Comparison of ENCODE assay signal across 9 cellular contexts in the genomic region with DNA sequence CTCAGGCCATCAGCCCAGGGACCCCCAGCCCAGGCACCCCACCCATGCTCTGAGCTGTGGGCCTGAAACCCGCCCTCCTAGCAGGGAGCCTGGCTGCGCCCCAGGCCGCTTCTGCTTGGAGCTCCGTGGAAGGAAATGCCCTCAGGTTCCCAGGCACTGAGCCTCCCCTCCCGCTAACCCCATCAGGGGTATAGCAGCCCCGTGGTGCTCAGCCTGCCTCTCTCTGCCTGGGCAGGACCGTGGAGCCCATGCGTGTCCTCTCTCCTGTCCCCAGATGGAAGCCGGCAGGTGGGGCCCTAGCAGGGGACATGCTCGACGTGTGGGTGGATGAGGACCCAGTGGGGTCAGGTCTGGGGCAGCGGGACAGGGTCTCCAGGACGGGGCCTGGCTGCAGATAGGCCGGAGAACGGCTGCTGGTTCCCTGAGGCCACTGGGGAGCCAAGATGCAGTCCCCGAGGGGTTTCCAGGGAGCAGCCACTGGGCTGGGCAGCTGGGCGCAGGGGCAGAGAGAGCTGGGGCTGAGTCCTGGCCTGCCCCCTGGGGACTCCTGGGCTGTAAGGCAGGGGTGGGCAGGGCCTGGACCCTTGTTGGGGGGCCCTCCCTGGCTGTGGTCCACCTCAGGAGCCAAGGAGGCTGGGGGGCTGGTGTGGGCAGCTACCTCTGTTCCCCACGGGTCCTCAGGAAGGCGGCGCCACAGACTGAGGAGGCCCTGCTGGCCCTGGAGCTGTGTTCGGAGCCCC.
DNase-seq lines count a peak whose midpoint lies in the region; ATAC-seq and TF ChIP-seq lines count a peak whose summit lies in the region.
"Had no signal": no experiment of that assay in that cellular context is flagged by ENCODE, and none has a peak within 500 bp of the region (broad histone marks: within the 10 kb centered on the region; RNA-seq: fewer than 3 reads in every experiment).

No MANE protein-coding gene starts in this region.

- H3K9me3 Mint-ChIP-seq in activated naive CD4-positive, alpha-beta T cell treated with anti-CD3 and anti-CD28 coated beads, Interleukin-2, amount 10 ng/mL, durations not matched to agents 7 days and 5 days, result no peaks in the 10 kb centered on the region
- no peaks in the 10 kb centered on the region for H3K9me3 Mint-ChIP-seq in activated naive CD4-positive, alpha-beta T cell treated with anti-CD3 and anti-CD28 coated beads, Interleukin-2, amount 50 U/mL, for 72 hours
- no peaks in the 10 kb centered on the region for H3K9me3 Mint-ChIP-seq in activated T-helper 17 cell treated with anti-CD3 and anti-CD28 coated beads, Interleukin-2, amount 50 U/mL, for 72 hours
- no peaks in the 10 kb centered on the region for H3K9me3 Mint-ChIP-seq in mesothelial cell of epicardium

- peak overlapping the region; percentile 62 for H3K4me3 Mint-ChIP-seq in activated naive CD4-positive, alpha-beta T cell treated with anti-CD3 and anti-CD28 coated beads, Interleukin-2, amount 10 ng/mL, durations not matched to agents 7 days and 5 days
- H3K4me3 Mint-ChIP-seq in activated T-helper 17 cell treated with anti-CD3 and anti-CD28 coated beads, Interleukin-2, amount 50 U/mL, for 72 hours, result peak overlapping the region; percentile 38
- H3K4me3 Mint-ChIP-seq in mesothelial cell of epicardium, result peak overlapping the region; percentile 60

- peaks cover 11% of the 10 kb centered on the region for H3K27me3 Mint-ChIP-seq in activated naive CD4-positive, alpha-beta T cell treated with anti-CD3 and anti-CD28 coated beads, Interleukin-2, amount 10 ng/mL, durations not matched to agents 7 days and 5 days
- no peaks in the 10 kb centered on the region for H3K27me3 Mint-ChIP-seq in activated T-helper 17 cell treated with anti-CD3 and anti-CD28 coated beads, Interleukin-2, amount 50 U/mL, for 72 hours
- H3K27me3 Mint-ChIP-seq in mesothelial cell of epicardium (ENCODE audit: low read depth), result no peaks in the 10 kb centered on the region

- ATAC-seq in activated naive CD4-positive, alpha-beta T cell treated with anti-CD3 and anti-CD28 coated beads, Interleukin-2, amount 50 U/mL, for 72 hours, result no peak
- ATAC-seq in activated T-helper 17 cell treated with anti-CD3 and anti-CD28 coated beads, Interleukin-2, amount 50 U/mL, for 72 hours (replicated peaks), result no peak
- ATAC-seq in GM19035 (IDR thresholded peaks at IDR 0.05; ENCODE audit: unreplicated experiment), result no peak

- no peak overlapping the region for H3K4me3 ChIP-seq in thyroid gland (replicated peaks in 1 of 3)

- H3K27me3 ChIP-seq in thyroid gland, result no peaks in the 10 kb centered on the region

- WGBS in thyroid gland, 2 donors, result 61 to 77% methylated on average over 3 to 8 of the region's 21 CpGs

- H3K36me3 Mint-ChIP-seq in activated naive CD4-positive, alpha-beta T cell treated with anti-CD3 and anti-CD28 coated beads, Interleukin-2, amount 10 ng/mL, durations not matched to agents 7 days and 5 days, result no peaks in the 10 kb centered on the region
- H3K36me3 Mint-ChIP-seq in activated naive CD4-positive, alpha-beta T cell treated with anti-CD3 and anti-CD28 coated beads, Interleukin-2, amount 50 U/mL, for 72 hours, result no peaks in the 10 kb centered on the region
- H3K36me3 Mint-ChIP-seq in activated T-helper 17 cell treated with anti-CD3 and anti-CD28 coated beads, Interleukin-2, amount 50 U/mL, for 72 hours (ENCODE audit: low read depth), result no peaks in the 10 kb centered on the region
- no peaks in the 10 kb centered on the region for H3K36me3 Mint-ChIP-seq in mesothelial cell of epicardium

- DNase-seq in activated naive CD4-positive, alpha-beta T cell treated with anti-CD3 and anti-CD28 coated beads, Interleukin-2, amount 10 ng/mL, durations not matched to agents 7 days and 5 days, result no peak
- DNase-seq in activated naive CD4-positive, alpha-beta T cell treated with anti-CD3 and anti-CD28 coated beads, Interleukin-2, amount 50 U/mL, for 72 hours (ENCODE audit: low spot score in 2 of 2), result no peak
- DNase-seq in mesothelial cell of epicardium (ENCODE audit: low spot score in 2 of 2, unreplicated experiment in 2 of 2) (no peak), thyroid gland (peak in 1 of 2 donors; percentile 35), DMS53 treated with DMSO at 0.1 percent for 48 hours (lab: John Stamatoyannopoulos, UW; ENCODE audit: unreplicated experiment) (no peak), NCI-H1694 treated with DMSO at 0.1 percent for 48 hours (lab: John Stamatoyannopoulos, UW) (no peak)
- DNase-seq: NCI-H1436 had no signal

- H3K4me1 ChIP-seq in thyroid gland, result peaks cover 30 to 81% of the 10 kb centered on the region in 2 donors

- H3K36me3 ChIP-seq in thyroid gland, result no peaks in the 10 kb centered on the region

- TF ChIP-seq POLR2A in thyroid gland (IDR thresholded peaks at IDR 0.05), result no peak

- H3K27ac ChIP-seq in thyroid gland, result peak overlapping the region; percentile 95 to 96 (median 96)

- peaks cover 37% of the 10 kb centered on the region for H3K4me1 Mint-ChIP-seq in activated naive CD4-positive, alpha-beta T cell treated with anti-CD3 and anti-CD28 coated beads, Interleukin-2, amount 10 ng/mL, durations not matched to agents 7 days and 5 days
- H3K4me1 Mint-ChIP-seq in activated T-helper 17 cell treated with anti-CD3 and anti-CD28 coated beads, Interleukin-2, amount 50 U/mL, for 72 hours, result no peaks in the 10 kb centered on the region
- peaks cover 33% of the 10 kb centered on the region for H3K4me1 Mint-ChIP-seq in mesothelial cell of epicardium

- no peak for TF ChIP-seq CTCF in mesothelial cell of epicardium (IDR thresholded peaks at IDR 0.05; ENCODE audit: unreplicated experiment)
- no peak for TF ChIP-seq CTCF in thyroid gland (IDR thresholded peaks at IDR 0.05)

- CTCF ChIA-PET in activated naive CD4-positive, alpha-beta T cell treated with anti-CD3 and anti-CD28 coated beads, Interleukin-2, amount 10 ng/mL, durations not matched to agents 7 days and 5 days (lab: Charles Lee), result interaction anchor here (0.7 to 2.6 kb wide), 14 partner anchors 9 to 126 kb away, joined by 3 to 8 read pairs (median 4); partner anchors contain the start of gene FAAP20

- peak overlapping the region; percentile 65 for H3K27ac Mint-ChIP-seq in activated naive CD4-positive, alpha-beta T cell treated with anti-CD3 and anti-CD28 coated beads, Interleukin-2, amount 10 ng/mL, durations not matched to agents 7 days and 5 days
- H3K27ac Mint-ChIP-seq in activated naive CD4-positive, alpha-beta T cell treated with anti-CD3 and anti-CD28 coated beads, Interleukin-2, amount 50 U/mL, for 72 hours, result no peak overlapping the region
- H3K27ac Mint-ChIP-seq in activated T-helper 17 cell treated with anti-CD3 and anti-CD28 coated beads, Interleukin-2, amount 50 U/mL, for 72 hours, result no peak overlapping the region
- peak overlapping the region; percentile 96 for H3K27ac Mint-ChIP-seq in mesothelial cell of epicardium

- intact Hi-C loops in thyroid gland (cut with DNase I), result loop anchor here (5.0 to 10.0 kb wide), 3 partner anchors 69 to 104 kb away; no protein-coding TSS in a partner anchor

- H3K9me3 ChIP-seq in thyroid gland, result no peaks in the 10 kb centered on the region

Comparison
In these comparisons a context has a peak if more than half of its experiments do, and no peak if none do; other contexts are left out.
1. H3K27ac Mint-ChIP-seq: peak in activated naive CD4-positive, alpha-beta T cell treated with anti-CD3 and anti-CD28 coated beads, Interleukin-2, amount 10 ng/mL, durations not matched to agents 7 days and 5 days (single experiment) and mesothelial cell of epicardium (single experiment); none in activated naive CD4-positive, alpha-beta T cell treated with anti-CD3 and anti-CD28 coated beads, Interleukin-2, amount 50 U/mL, for 72 hours (0 of 2) and activated T-helper 17 cell treated with anti-CD3 and anti-CD28 coated beads, Interleukin-2, amount 50 U/mL, for 72 hours (single experiment).
2. Peak in every context shown above with its lines, with median percentiles within 50 percentile points of each other: H3K4me3 Mint-ChIP-seq.